28 cellular contexts compared by ENCODE assay signal in genomic region chr4:77845929-77846328, GRCh38.
"Had no signal": no experiment of that assay in that cellular context is flagged by ENCODE, and none has a peak within 500 bp of the region (broad histone marks: within the 10 kb centered on the region; RNA-seq: fewer than 3 reads in every experiment).

No MANE protein-coding gene starts in this region.

- H3K4me3 ChIP-seq: ascending aorta, esophagus muscularis mucosa, gastrocnemius medialis, heart left ventricle had no signal

- DNase-seq: activated B cell treated with CpG ODN at 0.5 μM for 24 hours; activated CD4-positive, alpha-beta T cell treated with anti-CD3 and anti-CD28 coated beads for 4 hours; activated CD8-positive, alpha-beta memory T cell treated with anti-CD3 and anti-CD28 coated beads for 24 hours; activated CD8-positive, alpha-beta T cell treated with anti-CD3 and anti-CD28 coated beads for 36 hours; activated effector memory CD4-positive, alpha-beta T cell treated with Interleukin-2 at 50 U/mL for 16 hours; activated gamma-delta T cell treated with Interleukin-2 at 50 U/mL for 16 hours; activated naive CD4-positive, alpha-beta T cell treated with Interleukin-2 at 50 U/mL for 16 hours; activated naive CD8-positive, alpha-beta T cell treated with anti-CD3 and anti-CD28 coated beads, Interleukin-2, amount 10 ng/mL, durations not matched to agents 7 days and 5 days; brain microvascular endothelial cell; caudate nucleus; cortex of kidney; effector CD4-positive, alpha-beta T cell; effector memory CD8-positive, alpha-beta T cell; erythroblast; foreskin keratinocyte; gastrocnemius medialis; glutamatergic neuron; heart left ventricle; T-helper 1 cell; T-helper 17 cell; T1000; WERI-Rb-1 had no signal

- H3K9me3 ChIP-seq: ascending aorta, esophagus muscularis mucosa, gastrocnemius medialis, heart left ventricle had no signal

- H3K27ac ChIP-seq: ascending aorta, brain microvascular endothelial cell, esophagus muscularis mucosa, foreskin keratinocyte, gastrocnemius medialis, heart left ventricle, WERI-Rb-1 had no signal

- ATAC-seq: effector memory CD8-positive, alpha-beta T cell; gastrocnemius medialis; SK-N-SH treated with all-trans-retinoic acid at 6 μM for 48 hours; T-helper 17 cell had no signal

- H3K4me1 Mint-ChIP-seq: activated B cell treated with CpG ODN at 0.5 μM for 24 hours had no signal

- H3K27me3 ChIP-seq: ascending aorta, brain microvascular endothelial cell, foreskin keratinocyte, gastrocnemius medialis, heart left ventricle had no signal

- H3K36me3 Mint-ChIP-seq: activated naive CD4-positive, alpha-beta T cell treated with anti-CD3 and anti-CD28 coated beads, Interleukin-2, amount 50 U/mL, for 72 hours; activated naive CD8-positive, alpha-beta T cell treated with anti-CD3 and anti-CD28 coated beads, Interleukin-2, amount 10 ng/mL, durations not matched to agents 7 days and 5 days had no signal

- H3K4me3 Mint-ChIP-seq: activated B cell treated with CpG ODN at 0.5 μM for 24 hours; activated CD8-positive, alpha-beta T cell treated with anti-CD3 and anti-CD28 coated beads for 36 hours; activated naive CD8-positive, alpha-beta T cell treated with anti-CD3 and anti-CD28 coated beads, Interleukin-2, amount 10 ng/mL, durations not matched to agents 7 days and 5 days; effector memory CD8-positive, alpha-beta T cell; T-helper 17 cell; T-helper 2 cell treated with Interferon-gamma antibody and Interleukin-4, amounts not matched to agents 5 μg/mL and 100 μg/mL, for 36 hours had no signal

- H3K27me3 Mint-ChIP-seq: activated B cell treated with CpG ODN at 0.5 μM for 24 hours; activated CD8-positive, alpha-beta T cell treated with anti-CD3 and anti-CD28 coated beads for 36 hours; effector memory CD8-positive, alpha-beta T cell; T-helper 17 cell had no signal

- H3K4me1 ChIP-seq: ascending aorta, esophagus muscularis mucosa, heart left ventricle had no signal

- H3K36me3 ChIP-seq: ascending aorta, brain microvascular endothelial cell, esophagus muscularis mucosa, gastrocnemius medialis, heart left ventricle, WERI-Rb-1 had no signal

- H3K27ac Mint-ChIP-seq: activated B cell treated with CpG ODN at 0.5 μM for 24 hours; activated naive CD8-positive, alpha-beta T cell treated with anti-CD3 and anti-CD28 coated beads, Interleukin-2, amount 10 ng/mL, durations not matched to agents 7 days and 5 days; effector memory CD8-positive, alpha-beta T cell; T-helper 17 cell; T-helper 2 cell treated with Interferon-gamma antibody and Interleukin-4, amounts not matched to agents 5 μg/mL and 100 μg/mL, for 36 hours had no signal

- H3K9me3 Mint-ChIP-seq: activated B cell treated with CpG ODN at 0.5 μM for 24 hours; activated CD8-positive, alpha-beta T cell treated with anti-CD3 and anti-CD28 coated beads for 36 hours; activated naive CD8-positive, alpha-beta T cell treated with anti-CD3 and anti-CD28 coated beads, Interleukin-2, amount 10 ng/mL, durations not matched to agents 7 days and 5 days; activated T-helper 1 cell treated with anti-CD3 and anti-CD28 coated beads, Interleukin-12 subunit alpha, Interleukin-12 subunit beta, Interleukin-2, Interleukin-4 antibody, amounts not matched to agents 30 ng/mL and 10 ng/mL and 1 ng/mL, durations not matched to agents 14 hours and 24 hours and 36 hours; effector memory CD8-positive, alpha-beta T cell; T-helper 2 cell treated with Interferon-gamma antibody and Interleukin-4, amounts not matched to agents 5 μg/mL and 100 μg/mL, for 36 hours had no signal
